ENCODE assay signal across 8 cellular contexts in genomic region chr12:104669851-104670337, GRCh38.
A peak's percentile ranks its signal among the peaks of the same experiment; 100 is the strongest.
DNase-seq lines count a peak whose midpoint lies in the region; ATAC-seq lines count a peak whose summit lies in the region.

No MANE protein-coding gene starts in this region.

- H3K9ac ChIP-seq in mesendoderm (ENCODE audit: low read length): no peak overlapping the region

- H3K56ac ChIP-seq in mesendoderm (ENCODE audit: low read length): no peak overlapping the region

- no peak overlapping the region for H4K8ac ChIP-seq in mesendoderm (ENCODE audit: low read depth, low read length)

- H3K18ac ChIP-seq in mesendoderm (ENCODE audit: low read length): no peak overlapping the region

- H3K4me3 Mint-ChIP-seq in activated T-cell treated with anti-CD3 and anti-CD28 coated beads, Interleukin-2, amount 50 U/mL, for 24 hours: no peak overlapping the region
- H3K4me3 Mint-ChIP-seq in activated naive CD8-positive, alpha-beta T cell: no peak overlapping the region
- H3K4me3 Mint-ChIP-seq in activated T-cell treated with anti-CD3 and anti-CD28 coated beads, Interleukin-2, amount 50 U/mL, for 4 hours: no peak overlapping the region

- no peak overlapping the region for H3K27ac ChIP-seq in mesendoderm (ENCODE audit: low read depth, low read length)

- peak; percentile 46 for DNase-seq in activated T-cell treated with anti-CD3 and anti-CD28 coated beads, Interleukin-2, amount 50 U/mL, for 24 hours
- DNase-seq in activated T-cell treated with anti-CD3 and anti-CD28 coated beads, Interleukin-2, amount 50 U/mL, for 1 hour: no peak
- peak; percentile 53 for DNase-seq in left kidney (ENCODE audit: low read depth, low spot score)
- no peak for DNase-seq in foreskin melanocyte
- no peak for DNase-seq in activated T-cell treated with anti-CD3 and anti-CD28 coated beads, Interleukin-2, amount 50 U/mL, for 4 hours
- DNase-seq in mesendoderm: no peak

- H3K27me3 Mint-ChIP-seq in activated T-cell treated with anti-CD3 and anti-CD28 coated beads, Interleukin-2, amount 50 U/mL, for 24 hours: no peaks in the 10 kb centered on the region
- H3K27me3 Mint-ChIP-seq in activated naive CD8-positive, alpha-beta T cell: no peaks in the 10 kb centered on the region
- no peaks in the 10 kb centered on the region for H3K27me3 Mint-ChIP-seq in activated T-cell treated with anti-CD3 and anti-CD28 coated beads, Interleukin-2, amount 50 U/mL, for 4 hours (ENCODE audit: low read depth)

- H3K4me3 ChIP-seq in mesendoderm (ENCODE audit: low read length): no peak overlapping the region

- H2BK15ac ChIP-seq in mesendoderm (replicated peaks; ENCODE audit: low read depth): no peak overlapping the region

- no peak overlapping the region for H3K4ac ChIP-seq in mesendoderm (ENCODE audit: low read depth, low read length)

- peaks cover 12% of the 10 kb centered on the region for H3K4me1 ChIP-seq in mesendoderm (ENCODE audit: control insufficient read depth, low read depth, low read length)

- H2BK120ac ChIP-seq in mesendoderm (ENCODE audit: low read depth, low read length): no peak overlapping the region

- no peaks in the 10 kb centered on the region for H3K79me2 ChIP-seq in mesendoderm (ENCODE audit: control insufficient read depth, insufficient read depth, low read length)

- no peak overlapping the region for H3K23ac ChIP-seq in mesendoderm (ENCODE audit: low read length)

- no CpG with 5 or more reads among the region's 6 CpGs for WGBS in mesendoderm (ENCODE audit: extremely low coverage, insufficient coverage, low lambda C conversion rate)

- H3K27ac Mint-ChIP-seq in activated T-cell treated with anti-CD3 and anti-CD28 coated beads, Interleukin-2, amount 50 U/mL, for 24 hours: peak overlapping the region; percentile 40
- peak overlapping the region; percentile 96 for H3K27ac Mint-ChIP-seq in activated naive CD8-positive, alpha-beta T cell

- H3K79me1 ChIP-seq in mesendoderm (ENCODE audit: low read length): no peaks in the 10 kb centered on the region

- no peaks in the 10 kb centered on the region for H3K9me3 Mint-ChIP-seq in activated T-cell treated with anti-CD3 and anti-CD28 coated beads, Interleukin-2, amount 50 U/mL, for 24 hours
- no peaks in the 10 kb centered on the region for H3K9me3 Mint-ChIP-seq in activated naive CD8-positive, alpha-beta T cell (ENCODE audit: low read depth)
- H3K9me3 Mint-ChIP-seq in activated T-cell treated with anti-CD3 and anti-CD28 coated beads, Interleukin-2, amount 50 U/mL, for 4 hours: no peaks in the 10 kb centered on the region

- no peak overlapping the region for H2BK5ac ChIP-seq in mesendoderm (ENCODE audit: low read length)

- H3K4me2 ChIP-seq in mesendoderm (ENCODE audit: low read length): no peak overlapping the region

- peaks cover 5% of the 10 kb centered on the region for H3K36me3 Mint-ChIP-seq in activated T-cell treated with anti-CD3 and anti-CD28 coated beads, Interleukin-2, amount 50 U/mL, for 24 hours (ENCODE audit: low read depth)
- peaks cover 6% of the 10 kb centered on the region for H3K36me3 Mint-ChIP-seq in activated naive CD8-positive, alpha-beta T cell
- H3K36me3 Mint-ChIP-seq in activated T-cell treated with anti-CD3 and anti-CD28 coated beads, Interleukin-2, amount 50 U/mL, for 4 hours (ENCODE audit: insufficient read depth): peaks cover 14% of the 10 kb centered on the region

- no peak overlapping the region for H4K5ac ChIP-seq in mesendoderm (ENCODE audit: low read length)

- H3K4me1 Mint-ChIP-seq in activated T-cell treated with anti-CD3 and anti-CD28 coated beads, Interleukin-2, amount 50 U/mL, for 24 hours (ENCODE audit: low read depth): peaks cover 78% of the 10 kb centered on the region
- H3K4me1 Mint-ChIP-seq in activated naive CD8-positive, alpha-beta T cell (ENCODE audit: low read depth): peaks cover 55% of the 10 kb centered on the region
- H3K4me1 Mint-ChIP-seq in activated T-cell treated with anti-CD3 and anti-CD28 coated beads, Interleukin-2, amount 50 U/mL, for 4 hours (ENCODE audit: low read depth): peaks cover 75% of the 10 kb centered on the region

- no peaks in the 10 kb centered on the region for H3K27me3 ChIP-seq in mesendoderm (ENCODE audit: insufficient read depth, low read length, poor library complexity)

- H2AK5ac ChIP-seq in mesendoderm (ENCODE audit: low read length): no peak overlapping the region

- ATAC-seq in HG03460 (IDR thresholded peaks at IDR 0.05; ENCODE audit: unreplicated experiment): peak; percentile 68
- ATAC-seq in activated T-cell treated with anti-CD3 and anti-CD28 coated beads, Interleukin-2, amount 50 U/mL, for 4 hours: no peak

- H3K36me3 ChIP-seq in mesendoderm (ENCODE audit: control insufficient read depth, insufficient read depth, low read length): no peaks in the 10 kb centered on the region

Comparison
In these comparisons a context has a peak if more than half of its experiments do, and no peak if none do; other contexts are left out.
1. DNase-seq: peak in activated T-cell treated with anti-CD3 and anti-CD28 coated beads, Interleukin-2, amount 50 U/mL, for 24 hours (single experiment) and left kidney (single experiment); none in activated T-cell treated with anti-CD3 and anti-CD28 coated beads, Interleukin-2, amount 50 U/mL, for 1 hour (single experiment), foreskin melanocyte (single experiment), activated T-cell treated with anti-CD3 and anti-CD28 coated beads, Interleukin-2, amount 50 U/mL, for 4 hours (single experiment) and mesendoderm (single experiment).